In genomic region chr19:44021221-44021620, GRCh38 we compare ENCODE assay signal across 7 cellular contexts.
"Had no signal": no experiment of that assay in that cellular context is flagged by ENCODE, and none has a peak within 500 bp of the region (broad histone marks: within the 10 kb centered on the region; RNA-seq: fewer than 3 reads in every experiment).

No MANE protein-coding gene starts in this region.

- H3K9me3 ChIP-seq: HAP-1 had no signal

- H3K36me3 ChIP-seq: HAP-1 had no signal

- ATAC-seq: HCT116, K562 had no signal

- H3K4me3 ChIP-seq: GM23248, HAP-1, K562 had no signal

- H3K9ac ChIP-seq: GM23248 had no signal

- DNase-seq: GM23248, GOT3, H7, IMR-90 had no signal

- H3K27ac ChIP-seq: GM23248 had no signal

- H2AFZ ChIP-seq: GM23248 had no signal
